ENCODE assay signal across 16 cellular contexts in genomic region chr6:135383297-135383696, GRCh38.
A peak's percentile ranks its signal among the peaks of the same experiment; 100 is the strongest.
DNase-seq lines count a peak whose midpoint lies in the region; ATAC-seq, FAIRE-seq and TF ChIP-seq lines count a peak whose summit lies in the region.
"Had no signal": no experiment of that assay in that cellular context is flagged by ENCODE, and none has a peak within 500 bp of the region (broad histone marks: within the 10 kb centered on the region; RNA-seq: fewer than 3 reads in every experiment).

No MANE protein-coding gene starts in this region.

- no peaks in the 10 kb centered on the region for H3K79me1 ChIP-seq in H9 (ENCODE audit: insufficient read depth, low read depth, low read length, poor library complexity, severe bottlenecking)

- H3K27ac Mint-ChIP-seq in H9 (no peak overlapping the region), type B pancreatic cell (no peak overlapping the region)
- H3K27ac Mint-ChIP-seq: CD14-positive monocyte; CD4-positive, alpha-beta memory T cell had no signal

- H4K20me1 ChIP-seq in DND-41 (ENCODE audit: insufficient read depth, low read length) (no peaks in the 10 kb centered on the region), H9 (ENCODE audit: control insufficient read depth, insufficient read depth, insufficient read length) (no peaks in the 10 kb centered on the region), GM12878 (ENCODE audit: control insufficient read depth, insufficient read depth) (no peaks in the 10 kb centered on the region)
- H4K20me1 ChIP-seq: BLaER1 had no signal

- RAD21 ChIA-PET in GM12878 (lab: Charles Lee; ENCODE audit: unreplicated experiment), result no interaction called here

- no peak for TF ChIP-seq CTCF in DND-41 (IDR thresholded peaks at IDR 0.05; ENCODE audit: borderline replicate concordance, extremely low read depth, low read length, poor library complexity, severe bottlenecking)
- no peak for TF ChIP-seq CTCF in H9 (conservative IDR thresholded peaks at IDR 0.05)
- no peak for TF ChIP-seq CTCF in GM12878 (IDR thresholded peaks at IDR 0.05 in 2 of 3, conservative IDR thresholded peaks at IDR 0.05 in 1 of 3; ENCODE audit: control insufficient read depth in 2 of 3, extremely low read depth in 1 of 3, insufficient read depth in 1 of 3, low read depth in 3 of 3, low read length in 3 of 3)
- TF ChIP-seq CTCF in foreskin keratinocyte (conservative IDR thresholded peaks at IDR 0.05), result no peak
- TF ChIP-seq CTCF in type B pancreatic cell (conservative IDR thresholded peaks at IDR 0.05), result no peak

- no peaks in the 10 kb centered on the region for H3K36me3 ChIP-seq in DND-41 (ENCODE audit: insufficient read depth, low read length)
- no peaks in the 10 kb centered on the region for H3K36me3 ChIP-seq in GM12878 (ENCODE audit: control insufficient read depth in 2 of 2, insufficient read depth in 2 of 2, low read length in 1 of 2)
- H3K36me3 ChIP-seq: BLaER1 had no signal

- H3K56ac ChIP-seq in H9 (ENCODE audit: insufficient read length, low read depth, low read length), result no peak overlapping the region

- no peak overlapping the region for H3K4me3 Mint-ChIP-seq in H9
- H3K4me3 Mint-ChIP-seq in type B pancreatic cell, result no peak overlapping the region
- H3K4me3 Mint-ChIP-seq: CD14-positive monocyte; CD4-positive, alpha-beta memory T cell had no signal

- peak; percentile 57 for FAIRE-seq in GM12878 (lab: Jason Lieb, UNC)
- FAIRE-seq: GM12891 had no signal

- H4K8ac ChIP-seq in H9 (replicated peaks; ENCODE audit: insufficient read length, low read depth, low read length), result no peak overlapping the region

- SMC1A ChIA-PET in GM12878 (lab: Charles Lee; ENCODE audit: uncharacterized antibody, unreplicated experiment), result interaction anchor here (0.9 kb wide), 1 partner anchor 54 kb away, joined by 3 read pairs; no protein-coding TSS in a partner anchor

- no peak overlapping the region for H3T11ph ChIP-seq in H9 (ENCODE audit: low read length)

- H3K27ac ChIP-seq in DND-41 (ENCODE audit: low read length) (no peak overlapping the region), H9 (ENCODE audit: insufficient read length, low read depth, low read length) (no peak overlapping the region), GM12878 (ENCODE audit: control insufficient read depth, insufficient read depth) (no peak overlapping the region), foreskin keratinocyte (no peak overlapping the region)
- H3K27ac ChIP-seq: BLaER1 had no signal

- H3K9ac ChIP-seq in DND-41 (ENCODE audit: low read depth, low read length) (no peak overlapping the region), H9 (ENCODE audit: extremely low read depth, insufficient read length, low read length) (no peak overlapping the region), GM12878 (ENCODE audit: control insufficient read depth, insufficient read depth, low read length) (no peak overlapping the region)
- H3K9ac ChIP-seq: BLaER1 had no signal

- H3K23me2 ChIP-seq in H9 (ENCODE audit: insufficient read length, low read depth, low read length, poor library complexity, severe bottlenecking), result no peaks in the 10 kb centered on the region

- no CpG with 5 or more reads among the region's 2 CpGs for WGBS in H9 (ENCODE audit: extremely low coverage, insufficient read length, low lambda C conversion rate)
- WGBS in GM12878 (ENCODE audit: insufficient coverage, insufficient replicate concordance, low lambda C conversion rate, missing lambda C conversion rate), result 97% methylated on average over 2 of the region's 2 CpGs

- H3K4me3 ChIP-seq in DND-41 (ENCODE audit: low read depth in 1 of 2, low read length in 2 of 2), result no peak overlapping the region
- no peak overlapping the region for H3K4me3 ChIP-seq in GM12878
- H3K4me3 ChIP-seq: BLaER1 had no signal

- H3K79me2 ChIP-seq in DND-41 (ENCODE audit: insufficient read depth, low read length) (no peaks in the 10 kb centered on the region), H9 (ENCODE audit: insufficient read depth, low read length) (no peaks in the 10 kb centered on the region), GM12878 (ENCODE audit: control insufficient read depth, insufficient read depth, low read length) (no peaks in the 10 kb centered on the region)

- H3K36me3 Mint-ChIP-seq in H9 (ENCODE audit: insufficient read depth in 1 of 3, low read depth in 3 of 3), result no peaks in the 10 kb centered on the region
- no peaks in the 10 kb centered on the region for H3K36me3 Mint-ChIP-seq in type B pancreatic cell
- H3K36me3 Mint-ChIP-seq: CD4-positive, alpha-beta memory T cell had no signal

- H3K4me2 ChIP-seq in DND-41 (ENCODE audit: insufficient read depth, low read length) (no peak overlapping the region), H9 (ENCODE audit: insufficient read depth, insufficient read length, low read length) (no peak overlapping the region), GM12878 (ENCODE audit: control insufficient read depth, insufficient read depth) (no peak overlapping the region)
- H3K4me2 ChIP-seq: BLaER1 had no signal

- no peak for DNase-seq in DND-41
- DNase-seq in H9, result no peak
- DNase-seq in GM12878 (ENCODE audit: low read depth, low spot score), result no peak
- DNase-seq in foreskin keratinocyte, result no peak
- DNase-seq in type B pancreatic cell (ENCODE audit: extremely low spot score, unreplicated experiment), result no peak
- DNase-seq in NCI-H1930 (lab: John Stamatoyannopoulos, UW), result no peak
- DNase-seq: 8988T; CD4-positive, alpha-beta memory T cell; DMS153; DMS79; GOT3; H7 had no signal

- H2AK5ac ChIP-seq in H9 (ENCODE audit: insufficient read length, low read length), result no peak overlapping the region

- no peak overlapping the region for H4K5ac ChIP-seq in H9 (ENCODE audit: insufficient read length, low read depth, low read length)

- no peaks in the 10 kb centered on the region for H3K27me3 ChIP-seq in DND-41 (ENCODE audit: insufficient read depth, low read length, poor library complexity)
- H3K27me3 ChIP-seq in H9 (ENCODE audit: insufficient read depth, low read length), result no peaks in the 10 kb centered on the region
- no peaks in the 10 kb centered on the region for H3K27me3 ChIP-seq in GM12878 (replicated peaks in 1 of 2; ENCODE audit: control insufficient read depth in 2 of 2, insufficient read depth in 2 of 2, low read length in 1 of 2)
- no peaks in the 10 kb centered on the region for H3K27me3 ChIP-seq in foreskin keratinocyte
- H3K27me3 ChIP-seq: BLaER1 had no signal

- TF ChIP-seq EP300 in GM12878 (IDR thresholded peaks at IDR 0.05; ENCODE audit: borderline replicate concordance in 1 of 2, control insufficient read depth in 1 of 2, low read depth in 2 of 2, low read length in 2 of 2), result no peak

- in situ Hi-C loops in GM12878 (cut with MboI), result no loop called here

- peak overlapping the region; percentile 75 for H2BK20ac ChIP-seq in H9 (ENCODE audit: low read depth, low read length, poor library complexity, severe bottlenecking)

- no peak for TF ChIP-seq RAD21 in GM12878 (IDR thresholded peaks at IDR 0.05; ENCODE audit: insufficient read depth, low read depth, low read length)

- no peaks in the 10 kb centered on the region for H3K9me3 ChIP-seq in DND-41 (ENCODE audit: insufficient read depth, low read length, severe bottlenecking)
- H3K9me3 ChIP-seq in H9 (ENCODE audit: control insufficient read depth, low read depth, low read length), result no peaks in the 10 kb centered on the region
- H3K9me3 ChIP-seq in GM12878 (replicated peaks; ENCODE audit: control insufficient read depth, insufficient read depth, low read length), result no peaks in the 10 kb centered on the region
- H3K9me3 ChIP-seq: BLaER1 had no signal

- POLR2A ChIA-PET in GM12878 (lab: Charles Lee), result no interaction called here

- ATAC-seq in DND-41 (ENCODE audit: insufficient read depth, low read depth) (peak; percentile 27; the same call in 1 of the 3 replicates), GM12878 (no peak), foreskin keratinocyte (peak; percentile 35), HG03025 (IDR thresholded peaks at IDR 0.05; ENCODE audit: low FRiP score, unreplicated experiment) (no peak)

- H3K9me3 Mint-ChIP-seq in H9, result no peaks in the 10 kb centered on the region
- no peaks in the 10 kb centered on the region for H3K9me3 Mint-ChIP-seq in type B pancreatic cell
- H3K9me3 Mint-ChIP-seq: CD4-positive, alpha-beta memory T cell had no signal

- no peak overlapping the region for H2BK120ac ChIP-seq in H9 (ENCODE audit: low read depth, low read length, poor library complexity, severe bottlenecking)

- no peak overlapping the region for H3K14ac ChIP-seq in H9 (ENCODE audit: insufficient read depth, low read length)

- H2BK15ac ChIP-seq in H9 (ENCODE audit: low read depth, low read length), result no peak overlapping the region

- no peak overlapping the region for H3K23ac ChIP-seq in H9 (ENCODE audit: insufficient read length, low read depth, low read length)

- H3K27me3 Mint-ChIP-seq in H9 (ENCODE audit: low read depth), result no peaks in the 10 kb centered on the region
- H3K27me3 Mint-ChIP-seq in type B pancreatic cell, result no peaks in the 10 kb centered on the region
- H3K27me3 Mint-ChIP-seq: CD4-positive, alpha-beta memory T cell had no signal

- H3K4ac ChIP-seq in H9 (ENCODE audit: low read depth, low read length), result no peak overlapping the region

- TF ChIP-seq POLR2A in GM12878 (IDR thresholded peaks at IDR 0.05; ENCODE audit: low read depth, low read length), result no peak

- CTCF ChIA-PET in GM12878 (lab: Yijun Ruan, JAX), result interaction anchor here (0.7 kb wide), 1 partner anchor 239 kb away, joined by 3 read pairs; no protein-coding TSS in a partner anchor

- H3K4me1 ChIP-seq in DND-41 (ENCODE audit: insufficient read depth, low read length), result no peaks in the 10 kb centered on the region
- no peaks in the 10 kb centered on the region for H3K4me1 ChIP-seq in H9 (ENCODE audit: insufficient read depth, low read length)
- peaks cover 12% of the 10 kb centered on the region; the same call in 1 of the 2 replicates for H3K4me1 ChIP-seq in GM12878 (ENCODE audit: control insufficient read depth, insufficient read depth, low read length)
- H3K4me1 ChIP-seq in foreskin keratinocyte, result no peaks in the 10 kb centered on the region
- H3K4me1 ChIP-seq: BLaER1 had no signal

- peaks cover 2 to 5% of the 10 kb centered on the region in 2 experiments; a peak in 3 of 4 replicates for H3K4me1 Mint-ChIP-seq in H9
- no peaks in the 10 kb centered on the region for H3K4me1 Mint-ChIP-seq in type B pancreatic cell (ENCODE audit: unreplicated experiment)
- H3K4me1 Mint-ChIP-seq: CD4-positive, alpha-beta memory T cell had no signal

- no TSS peak for BruUV-seq in GM12878 (replicated peaks; lab: Mats Ljungman, UMichigan)

- no peak overlapping the region for H3K18ac ChIP-seq in H9 (ENCODE audit: insufficient read length, low read depth, low read length)

- intact Hi-C loops in GM12878 (cut with micrococcal nuclease; ENCODE audit: unreplicated experiment), result no loop called here

- H2AFZ ChIP-seq in DND-41 (ENCODE audit: low read depth, low read length), result no peak overlapping the region
- no peak overlapping the region for H2AFZ ChIP-seq in H9 (ENCODE audit: low read length)
- no peak overlapping the region for H2AFZ ChIP-seq in GM12878 (ENCODE audit: control insufficient read depth, low read depth, low read length)

- no peak overlapping the region for H2BK12ac ChIP-seq in H9 (ENCODE audit: insufficient read length, low read depth, low read length)

- H2BK5ac ChIP-seq in H9 (ENCODE audit: insufficient read length, low read length), result no peak overlapping the region

- H4K91ac ChIP-seq in H9 (ENCODE audit: insufficient read length, low read depth, low read length), result no peak overlapping the region

TF ChIP-seq in GM12878, 131 proteins besides CTCF, POLR2A, EP300 and RAD21:
- TF ChIP-seq IKZF1 (conservative IDR thresholded peaks at IDR 0.05) (no peak), PML (IDR thresholded peaks at IDR 0.05; ENCODE audit: low read length) (no peak)

Comparison
In these comparisons a context has a peak if more than half of its experiments do, and no peak if none do; other contexts are left out.
1. ATAC-seq: peak in DND-41 (single experiment) and foreskin keratinocyte (single experiment); none in GM12878 (single experiment) and HG03025 (single experiment).